29 cellular contexts compared by ENCODE assay signal in genomic region chr15:83422090-83422489, GRCh38. TPM values are rescaled to one million over a fixed set of nuclear protein-coding genes. Genes with fewer than 3 reads are reported as not detected.
"Had no signal": no experiment of that assay in that cellular context is flagged by ENCODE, and none has a peak within 500 bp of the region (broad histone marks: within the 10 kb centered on the region; RNA-seq: fewer than 3 reads in every experiment).

No MANE protein-coding gene starts in this region.

- H3K4me3 ChIP-seq: coronary artery, esophagus squamous epithelium, heart right ventricle, lower lobe of right lung, psoas muscle, sigmoid colon, testis, tibial artery had no signal

- H3K4me3 Mint-ChIP-seq: naive thymus-derived CD8-positive, alpha-beta T cell; neural crest cell; stimulated activated effector memory CD8-positive, alpha-beta T cell treated with anti-CD3 and anti-CD28 coated beads, Interleukin-12 subunit alpha, Interleukin-12 subunit beta, amount 100 ng/mL, for 72 hours; type B pancreatic cell had no signal

- H3K9me3 Mint-ChIP-seq: neural crest cell, type B pancreatic cell had no signal

- H3K36me3 Mint-ChIP-seq: stimulated activated effector memory CD8-positive, alpha-beta T cell treated with anti-CD3 and anti-CD28 coated beads, Interleukin-12 subunit alpha, Interleukin-12 subunit beta, amount 100 ng/mL, for 72 hours; type B pancreatic cell had no signal

- ATAC-seq: heart right ventricle; left ventricle myocardium superior; lower lobe of right lung; naive thymus-derived CD8-positive, alpha-beta T cell; psoas muscle; right cardiac atrium; stimulated activated effector memory CD8-positive, alpha-beta T cell treated with anti-CD3 and anti-CD28 coated beads, Interleukin-12 subunit alpha, Interleukin-12 subunit beta, amount 100 ng/mL, for 72 hours had no signal

- H3K4me1 Mint-ChIP-seq: neural crest cell; stimulated activated effector memory CD8-positive, alpha-beta T cell treated with anti-CD3 and anti-CD28 coated beads, Interleukin-12 subunit alpha, Interleukin-12 subunit beta, amount 100 ng/mL, for 72 hours had no signal

- H3K27ac ChIP-seq: coronary artery, esophagus squamous epithelium, heart right ventricle, lower lobe of right lung, neutrophil, psoas muscle, sigmoid colon, testis, tibial artery had no signal

- H3K9me3 ChIP-seq: esophagus squamous epithelium, heart right ventricle, lower lobe of right lung, neutrophil, psoas muscle, sigmoid colon, testis, tibial artery had no signal

- DNase-seq: dermis blood vessel endothelial cell; effector memory CD4-positive, alpha-beta T cell; esophagus squamous epithelium; foreskin melanocyte; glutamatergic neuron; heart right ventricle; hippocampal formation; islet precursor cell; kidney glomerular epithelial cell; left ventricle myocardium superior; lower lobe of right lung; naive thymus-derived CD8-positive, alpha-beta T cell; posterior cingulate gyrus; psoas muscle; right cardiac atrium; sigmoid colon; stimulated activated CD4-positive, alpha-beta T cell treated with anti-CD3 and anti-CD28 coated beads, Interleukin-2, amount 100 ng/mL, for 24 hours; stimulated activated CD4-positive, alpha-beta T cell treated with anti-CD3 and anti-CD28 coated beads, Interleukin-4, amount 100 ng/mL, for 24 hours; stimulated activated naive CD8-positive, alpha-beta T cell treated with anti-CD3 and anti-CD28 coated beads, Interleukin-15, Interleukin-2, amounts not matched to agents 100 U/mL and 50 U/mL, for 24 hours; substantia nigra; testis; tibial artery had no signal

- H3K27me3 ChIP-seq: testis had no signal

- H3K4me1 ChIP-seq: esophagus squamous epithelium, heart right ventricle, lower lobe of right lung, psoas muscle, sigmoid colon, testis, tibial artery had no signal

- H3K36me3 ChIP-seq: esophagus squamous epithelium, heart right ventricle, lower lobe of right lung, neutrophil, sigmoid colon, tibial artery had no signal

- H3K27ac Mint-ChIP-seq: naive thymus-derived CD8-positive, alpha-beta T cell; stimulated activated effector memory CD8-positive, alpha-beta T cell treated with anti-CD3 and anti-CD28 coated beads, Interleukin-12 subunit alpha, Interleukin-12 subunit beta, amount 100 ng/mL, for 72 hours; type B pancreatic cell had no signal

RNA-seq across cellular contexts. Expression of gene SH3GL3, which starts 25.1 kb away (rescaled TPM):
- total RNA-seq: dermis blood vessel endothelial cell; endothelial cell of umbilical vein; left ventricle myocardium superior; mesenteric fat pad; naive thymus-derived CD8-positive, alpha-beta T cell; psoas muscle had no signal
- polyA plus RNA-seq: endothelial cell of umbilical vein; heart right ventricle; naive thymus-derived CD8-positive, alpha-beta T cell had no signal
